9 cellular contexts compared by ENCODE assay signal in genomic region chr9:127972316-127972871, GRCh38. TPM values are rescaled to one million over a fixed set of nuclear protein-coding genes. Genes with fewer than 3 reads are reported as not detected.
A peak's percentile ranks its signal among the peaks of the same experiment; 100 is the strongest.
DNase-seq lines count a peak whose midpoint lies in the region; ATAC-seq, FAIRE-seq and TF ChIP-seq lines count a peak whose summit lies in the region.
"Had no signal": no experiment of that assay in that cellular context is flagged by ENCODE, and none has a peak within 500 bp of the region (broad histone marks: within the 10 kb centered on the region; RNA-seq: fewer than 3 reads in every experiment).

No MANE protein-coding gene starts in this region.

- no peak for FAIRE-seq in urothelium cell line (lab: Jason Lieb, UNC)

- H2AFZ ChIP-seq in IMR-90 (replicated peaks; ENCODE audit: low read length, poor library complexity) = no peak overlapping the region

- BruUV-seq in IMR-90 (replicated peaks; lab: Mats Ljungman, UMichigan) = no TSS peak

- no peak for TF ChIP-seq CTCF in IMR-90 (conservative IDR thresholded peaks at IDR 0.05; ENCODE audit: low read depth, low read length)

- peak overlapping the region; percentile 94 to 97 for H3K27ac Mint-ChIP-seq in activated naive CD4-positive, alpha-beta T cell treated with anti-CD3 and anti-CD28 coated beads, Interleukin-2, amount 50 U/mL, for 72 hours

- H3K4me1 ChIP-seq in IMR-90 (ENCODE audit: control insufficient read depth, insufficient read depth, low read length) = peaks cover 52% of the 10 kb centered on the region
- peaks cover 27% of the 10 kb centered on the region; the same call in 1 of the 2 replicates for H3K4me1 ChIP-seq in iPS-20b (ENCODE audit: insufficient read depth, low read length)

- H3K9me3 Mint-ChIP-seq in activated naive CD4-positive, alpha-beta T cell treated with anti-CD3 and anti-CD28 coated beads, Interleukin-2, amount 50 U/mL, for 72 hours = no peaks in the 10 kb centered on the region

- no peak overlapping the region for H4K5ac ChIP-seq in IMR-90 (ENCODE audit: low read depth, low read length)

- no peak overlapping the region; the same call in 1 of the 2 replicates for H3K4ac ChIP-seq in IMR-90 (ENCODE audit: low read depth, low read length)

- WGBS in IMR-90 (ENCODE audit: extremely low coverage in 2 of 2, insufficient read length in 1 of 2), 2 experiments = 81% methylated on average over 6 of the region's 10 CpGs; no CpG with 5 or more reads in 1 of the 2 experiments

- ATAC-seq in IMR-90 (ENCODE audit: low read depth) = no peak
- no peak for ATAC-seq in activated naive CD4-positive, alpha-beta T cell treated with anti-CD3 and anti-CD28 coated beads, Interleukin-2, amount 50 U/mL, for 72 hours
- ATAC-seq in GM19328 (IDR thresholded peaks at IDR 0.05; ENCODE audit: unreplicated experiment) = no peak

- POLR2A ChIA-PET in IMR-90 (lab: Charles Lee; ENCODE audit: unreplicated experiment) = no interaction called here

- H3K4me3 ChIP-seq in IMR-90 (ENCODE audit: insufficient read depth, low read depth, low read length) (no peak overlapping the region), iPS-20b (ENCODE audit: low read length) (no peak overlapping the region), skin epidermis (peak overlapping the region in 2 of 7 experiments; percentile 5 to 7)

- H2BK20ac ChIP-seq in IMR-90 (ENCODE audit: low read depth, low read length) = no peak overlapping the region

- H2BK5ac ChIP-seq in IMR-90 (ENCODE audit: low read depth, low read length, poor library complexity, severe bottlenecking) = no peak overlapping the region

- intact Hi-C loops in IMR-90 (cut with micrococcal nuclease) = no loop called here

- no peak overlapping the region for H4K91ac ChIP-seq in IMR-90 (ENCODE audit: insufficient read depth, low read depth, low read length)

- no peak overlapping the region for H3K14ac ChIP-seq in IMR-90 (replicated peaks; ENCODE audit: low read depth, low read length)

- H3K36me3 ChIP-seq in IMR-90 (ENCODE audit: control insufficient read depth, insufficient read depth, low read length) (no peaks in the 10 kb centered on the region), iPS-20b (ENCODE audit: insufficient read depth, low read depth, low read length) (peaks cover 5% of the 10 kb centered on the region; the same call in 1 of the 2 replicates)

- no peak overlapping the region for H3K18ac ChIP-seq in IMR-90 (ENCODE audit: low read depth, low read length)

- TF ChIP-seq RAD21 in IMR-90 (IDR thresholded peaks at IDR 0.05; ENCODE audit: low read length) = no peak

- in situ Hi-C loops in IMR-90 (cut with MboI; ENCODE audit: low sequenced_read_pairs) = no loop called here

- peaks cover 25% of the 10 kb centered on the region for H3K9me1 ChIP-seq in IMR-90 (ENCODE audit: insufficient read depth, low read length)

- no peaks in the 10 kb centered on the region for H3K27me3 ChIP-seq in IMR-90 (ENCODE audit: control insufficient read depth, insufficient read depth, low read length)
- no peaks in the 10 kb centered on the region for H3K27me3 ChIP-seq in iPS-20b (ENCODE audit: insufficient read depth, low read length)

- H2BK15ac ChIP-seq in IMR-90 (ENCODE audit: low read depth, low read length) = no peak overlapping the region

- H3K9ac ChIP-seq in IMR-90 (ENCODE audit: low read depth, low read length) (no peak overlapping the region), iPS-20b (ENCODE audit: low read depth, low read length) (peak overlapping the region; percentile 53)

- 0 out of 2 replicates have a peak overlapping the region, but pooled peaks have one; percentile 31 for H3K23ac ChIP-seq in IMR-90 (ENCODE audit: low read depth, low read length)

- peaks cover 15 to 24% of the 10 kb centered on the region in 2 donors for H3K36me3 Mint-ChIP-seq in activated naive CD4-positive, alpha-beta T cell treated with anti-CD3 and anti-CD28 coated beads, Interleukin-2, amount 50 U/mL, for 72 hours

- H2BK120ac ChIP-seq in IMR-90 (ENCODE audit: low read depth, low read length) = no peak overlapping the region

- H3K27ac ChIP-seq in IMR-90 (ENCODE audit: insufficient read depth, low read length) = no peak overlapping the region
- no peak overlapping the region for H3K27ac ChIP-seq in iPS-20b (ENCODE audit: low read length)
- H3K27ac ChIP-seq in skin epidermis = peak overlapping the region in 18 of 21 experiments; percentile 18 to 94 (median 90)

- peaks cover 35 to 91% of the 10 kb centered on the region in 2 experiments for H3K79me1 ChIP-seq in IMR-90 (ENCODE audit: low read depth in 1 of 2, low read length in 2 of 2)

- no peak overlapping the region for H3K56ac ChIP-seq in IMR-90 (ENCODE audit: extremely low read depth, insufficient read depth, low read length)

- H2AK9ac ChIP-seq in IMR-90 (replicated peaks; ENCODE audit: low read depth, low read length, poor library complexity) = no peak overlapping the region

- no peak overlapping the region; the same call in 1 of the 2 replicates for H3K4me2 ChIP-seq in IMR-90 (ENCODE audit: low read depth, low read length)

- H4K8ac ChIP-seq in IMR-90 (ENCODE audit: low read depth in 2 of 2, low read length in 2 of 2) = no peak overlapping the region

- TF ChIP-seq POLR2A in IMR-90 (IDR thresholded peaks at IDR 0.05; ENCODE audit: low read depth, low read length) = no peak

- DNase-seq in IMR-90 (no peak), urothelium cell line (ENCODE audit: low spot score) (no peak), T1000 (lab: John Stamatoyannopoulos, UW) (no peak), SKM-1 treated with dmso at 0.1 percent for 144 hours (lab: John Stamatoyannopoulos, UW; ENCODE audit: unreplicated experiment) (no peak)
- peak in 1 of 2 donors; percentile 21 for DNase-seq in activated naive CD4-positive, alpha-beta T cell treated with anti-CD3 and anti-CD28 coated beads, Interleukin-2, amount 50 U/mL, for 72 hours (ENCODE audit: low spot score in 2 of 2)
- DNase-seq: SHP77 treated with DMSO at 0.1 percent for 48 hours had no signal

- H4K20me1 ChIP-seq in IMR-90 (ENCODE audit: insufficient read depth, low read length) = peaks cover 68% of the 10 kb centered on the region

- CTCF ChIA-PET in IMR-90 (lab: Yijun Ruan, JAX) = no interaction called here

- peak overlapping the region; percentile 1; the same call in 1 of the 2 replicates for H2AK5ac ChIP-seq in IMR-90 (ENCODE audit: low read depth, low read length)

- dilution Hi-C loops in IMR-90 (cut with HindIII; ENCODE audit: low sequenced_read_pairs, unreplicated experiment) = no loop called here

- H3K9me3 ChIP-seq in IMR-90 (ENCODE audit: control insufficient read depth, insufficient read depth, low read length) = no peaks in the 10 kb centered on the region
- H3K9me3 ChIP-seq in iPS-20b (ENCODE audit: insufficient read depth, low read depth, low read length) = no peaks in the 10 kb centered on the region

TF ChIP-seq in IMR-90, 13 proteins besides CTCF, POLR2A, EP300 and RAD21 (continues in another document):
- TF ChIP-seq BHLHE40 (IDR thresholded peaks at IDR 0.05; ENCODE audit: low read depth, low read length) (no peak), RCOR1 (IDR thresholded peaks at IDR 0.05; ENCODE audit: insufficient replicate concordance, low read length) (no peak), SMC3 (IDR thresholded peaks at IDR 0.05; ENCODE audit: low read depth, low read length) (no peak), MAFK (IDR thresholded peaks at IDR 0.05; ENCODE audit: low read depth, low read length) (no peak), MXI1 (IDR thresholded peaks at IDR 0.05; ENCODE audit: borderline replicate concordance, low read depth, low read length) (no peak)
- TF ChIP-seq, protein P1, sequence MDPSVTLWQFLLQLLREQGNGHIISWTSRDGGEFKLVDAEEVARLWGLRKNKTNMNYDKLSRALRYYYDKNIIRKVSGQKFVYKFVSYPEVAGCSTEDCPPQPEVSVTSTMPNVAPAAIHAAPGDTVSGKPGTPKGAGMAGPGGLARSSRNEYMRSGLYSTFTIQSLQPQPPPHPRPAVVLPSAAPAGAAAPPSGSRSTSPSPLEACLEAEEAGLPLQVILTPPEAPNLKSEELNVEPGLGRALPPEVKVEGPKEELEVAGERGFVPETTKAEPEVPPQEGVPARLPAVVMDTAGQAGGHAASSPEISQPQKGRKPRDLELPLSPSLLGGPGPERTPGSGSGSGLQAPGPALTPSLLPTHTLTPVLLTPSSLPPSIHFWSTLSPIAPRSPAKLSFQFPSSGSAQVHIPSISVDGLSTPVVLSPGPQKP (IDR thresholded peaks at IDR 0.05; ENCODE audit: borderline replicate concordance, low read depth, low read length) = no peak
- TF ChIP-seq, protein P2, sequence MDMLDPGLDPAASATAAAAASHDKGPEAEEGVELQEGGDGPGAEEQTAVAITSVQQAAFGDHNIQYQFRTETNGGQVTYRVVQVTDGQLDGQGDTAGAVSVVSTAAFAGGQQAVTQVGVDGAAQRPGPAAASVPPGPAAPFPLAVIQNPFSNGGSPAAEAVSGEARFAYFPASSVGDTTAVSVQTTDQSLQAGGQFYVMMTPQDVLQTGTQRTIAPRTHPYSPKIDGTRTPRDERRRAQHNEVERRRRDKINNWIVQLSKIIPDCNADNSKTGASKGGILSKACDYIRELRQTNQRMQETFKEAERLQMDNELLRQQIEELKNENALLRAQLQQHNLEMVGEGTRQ (IDR thresholded peaks at IDR 0.05; ENCODE audit: low read depth, low read length) = no peak

RNA-seq across cellular contexts. Expression of gene EEIG1, which starts 8.4 kb away (rescaled TPM):
- total RNA-seq in IMR-90 (2012; rRNA removed) = 1.1 TPM in 2 replicates
- 17.5 and 23.2 TPM in 2 replicates for polyA plus RNA-seq in IMR-90 (2012; rRNA removed)
- 10.6 and 14.3 TPM in 2 replicates for polyA plus RNA-seq in IMR-90 (2012; cell fraction: cytosol; rRNA removed)
- 21.3 and 38.9 TPM in 2 replicates for polyA plus RNA-seq in IMR-90 (2012; cell fraction: nucleus; rRNA removed; ENCODE audit: low replicate concordance)
- 10 to 100 TPM; 63.1 to 96.5 TPM for total RNA-seq in activated naive CD4-positive, alpha-beta T cell treated with anti-CD3 and anti-CD28 coated beads, Interleukin-2, amount 50 U/mL, for 72 hours

RNA-seq across cellular contexts. Expression of gene DPM2, which starts 34.7 kb away (rescaled TPM):
- total RNA-seq in IMR-90 (2012; rRNA removed) = 10.8 TPM in 2 replicates
- polyA plus RNA-seq in IMR-90 (2012; rRNA removed) = 60.6 and 60.9 TPM in 2 replicates
- 40.8 and 52.3 TPM in 2 replicates for polyA plus RNA-seq in IMR-90 (2012; cell fraction: cytosol; rRNA removed)
- polyA plus RNA-seq in IMR-90 (2012; cell fraction: nucleus; rRNA removed; ENCODE audit: low replicate concordance) = 40.3 and 50.7 TPM in 2 replicates
- total RNA-seq in activated naive CD4-positive, alpha-beta T cell treated with anti-CD3 and anti-CD28 coated beads, Interleukin-2, amount 50 U/mL, for 72 hours = 10 to 100 TPM; 26.0 to 49.8 TPM

RNA-seq across cellular contexts. Expression of gene PIP5KL1, which starts 41.8 kb away (rescaled TPM):
- total RNA-seq in IMR-90 (2012; rRNA removed) = 0.28 and 0.36 TPM in 2 replicates
- polyA plus RNA-seq in IMR-90 (2012; rRNA removed) = 2.7 and 3.6 TPM in 2 replicates
- 2.5 and 3.4 TPM in 2 replicates for polyA plus RNA-seq in IMR-90 (2012; cell fraction: cytosol; rRNA removed)
- polyA plus RNA-seq in IMR-90 (2012; cell fraction: nucleus; rRNA removed; ENCODE audit: low replicate concordance) = 22.0 and 36.8 TPM in 2 replicates
- total RNA-seq in activated naive CD4-positive, alpha-beta T cell treated with anti-CD3 and anti-CD28 coated beads, Interleukin-2, amount 50 U/mL, for 72 hours = 1 to 10 TPM; 4.0 to 6.8 TPM

RNA-seq across cellular contexts. Expression of gene ST6GALNAC4, which starts 55.6 kb away (rescaled TPM):
- total RNA-seq in IMR-90 (2012; rRNA removed) = 11.9 and 12.5 TPM in 2 replicates
- 32.9 and 42.2 TPM in 2 replicates for polyA plus RNA-seq in IMR-90 (2012; rRNA removed)
- polyA plus RNA-seq in IMR-90 (2012; cell fraction: cytosol; rRNA removed) = 18.6 and 48.3 TPM in 2 replicates
- polyA plus RNA-seq in IMR-90 (2012; cell fraction: nucleus; rRNA removed; ENCODE audit: low replicate concordance) = 25.4 and 59.2 TPM in 2 replicates
- total RNA-seq in activated naive CD4-positive, alpha-beta T cell treated with anti-CD3 and anti-CD28 coated beads, Interleukin-2, amount 50 U/mL, for 72 hours = 10 to 100 TPM; 24.5 to 43.2 TPM

Comparison
In these comparisons a context has a peak if more than half of its experiments do, and no peak if none do; other contexts are left out.
1. H3K27ac ChIP-seq: peak in skin epidermis (18 of 21); none in IMR-90 (single experiment) and iPS-20b (single experiment).
2. RNA of gene EEIG1, which starts 8.4 kb away (total RNA-seq): 63.1 to 96.5 TPM in activated naive CD4-positive, alpha-beta T cell treated with anti-CD3 and anti-CD28 coated beads, Interleukin-2, amount 50 U/mL, for 72 hours; 1.1 TPM in IMR-90; every median in the first group is over 10 times any median in the second.